In the genomic region with DNA sequence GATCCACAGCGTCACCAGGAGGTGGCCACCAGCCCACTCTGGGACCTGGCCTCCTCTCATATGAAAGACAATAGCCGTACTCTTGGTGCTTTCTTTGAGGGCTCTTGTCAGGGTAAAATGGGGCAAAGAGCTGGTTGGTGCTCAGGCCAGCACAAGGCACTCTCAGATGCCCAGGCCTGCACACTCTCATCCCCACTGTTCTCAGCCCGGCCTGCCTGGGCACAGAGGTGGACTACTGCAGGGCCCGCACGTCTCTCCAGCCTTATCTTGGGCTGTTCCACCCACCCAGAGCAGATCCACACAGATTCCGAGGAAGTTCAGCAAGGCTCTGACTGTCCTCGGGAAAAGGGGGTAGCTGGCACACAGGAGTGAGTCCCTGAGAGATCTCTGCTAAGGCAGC, we compare ENCODE assay signal across 19 cellular contexts.
"Had no signal": no experiment of that assay in that cellular context is flagged by ENCODE, and none has a peak within 500 bp of the region (broad histone marks: within the 10 kb centered on the region; RNA-seq: fewer than 3 reads in every experiment).

No MANE protein-coding gene starts in this region.

- H3K4me3 ChIP-seq: gastroesophageal sphincter, heart left ventricle, lower lobe of right lung, psoas muscle, right lobe of liver, upper lobe of right lung had no signal

- H3K27ac Mint-ChIP-seq: immature natural killer cell; nephron; stimulated activated naive B cell treated with anti-CD40 and anti-IgM and Interleukin-4, amounts not matched to agents 10 μg/mL and 1 μg/mL and 100 μg/mL, for 72 hours had no signal

- DNase-seq: activated CD4-positive, alpha-beta T cell treated with anti-CD3 and anti-CD28 coated beads for 1 hour; activated naive CD4-positive, alpha-beta T cell treated with anti-CD3 and anti-CD28 coated beads, Interleukin-2, amount 50 U/mL, for 16 hours; activated T-cell treated with anti-CD3 and anti-CD28 coated beads, Interleukin-2, amount 50 U/mL, for 1 hour; brain microvascular endothelial cell; cortex of kidney; effector CD4-positive, alpha-beta T cell; immature natural killer cell; lower lobe of right lung; right lobe of liver; stimulated activated naive B cell treated with anti-CD40 and anti-IgM and Interleukin-4, amounts not matched to agents 10 μg/mL and 1 μg/mL and 100 μg/mL, for 72 hours; T-helper 2 cell; upper lobe of right lung had no signal

- ATAC-seq: esophagus mucosa; gastroesophageal sphincter; heart left ventricle; psoas muscle; right lobe of liver; stimulated activated naive B cell treated with anti-CD40 and anti-IgM and Interleukin-4, amounts not matched to agents 10 μg/mL and 1 μg/mL and 100 μg/mL, for 72 hours had no signal

- H3K4me1 ChIP-seq: gastroesophageal sphincter, heart left ventricle, psoas muscle, right lobe of liver, upper lobe of right lung had no signal

- H3K27me3 ChIP-seq: right lobe of liver, upper lobe of right lung had no signal

- H3K9me3 Mint-ChIP-seq: central memory CD8-positive, alpha-beta T cell; nephron had no signal

- H3K9me3 ChIP-seq: gastroesophageal sphincter, heart left ventricle, lower lobe of right lung, psoas muscle, right lobe of liver, upper lobe of right lung had no signal

- H3K4me3 Mint-ChIP-seq: central memory CD8-positive, alpha-beta T cell; immature natural killer cell; nephron; stimulated activated naive B cell treated with anti-CD40 and anti-IgM and Interleukin-4, amounts not matched to agents 10 μg/mL and 1 μg/mL and 100 μg/mL, for 72 hours had no signal

- H3K27ac ChIP-seq: brain microvascular endothelial cell, gastroesophageal sphincter, heart left ventricle, psoas muscle, right lobe of liver, upper lobe of right lung, VCaP had no signal

- H3K36me3 Mint-ChIP-seq: immature natural killer cell; stimulated activated naive B cell treated with anti-CD40 and anti-IgM and Interleukin-4, amounts not matched to agents 10 μg/mL and 1 μg/mL and 100 μg/mL, for 72 hours had no signal

- H3K4me1 Mint-ChIP-seq: central memory CD8-positive, alpha-beta T cell; immature natural killer cell; stimulated activated naive B cell treated with anti-CD40 and anti-IgM and Interleukin-4, amounts not matched to agents 10 μg/mL and 1 μg/mL and 100 μg/mL, for 72 hours had no signal

- H3K36me3 ChIP-seq: brain microvascular endothelial cell, gastroesophageal sphincter, heart left ventricle, lower lobe of right lung, right lobe of liver, upper lobe of right lung had no signal
